Comparison of ENCODE assay signal across 25 cellular contexts in genomic region chr11:110410638-110411037, GRCh38.
"Had no signal": no experiment of that assay in that cellular context is flagged by ENCODE, and none has a peak within 500 bp of the region (broad histone marks: within the 10 kb centered on the region; RNA-seq: fewer than 3 reads in every experiment).

No MANE protein-coding gene starts in this region.

- H3K4me3 ChIP-seq: esophagus squamous epithelium, left ventricle myocardium inferior, lower lobe of right lung, neural progenitor cell, ovary, suprapubic skin, thyroid gland, upper lobe of left lung, uterus had no signal

- H3K27me3 ChIP-seq: esophagus squamous epithelium, neural progenitor cell, ovary, suprapubic skin, thyroid gland, upper lobe of left lung, uterus had no signal

- H3K36me3 Mint-ChIP-seq: immature natural killer cell; memory B cell; natural killer cell treated with Interleukin-12 subunit alpha and Interleukin-12 subunit beta and Interleukin-15 and Interleukin-18, amount 100 ng/mL, for 72 hours; neural progenitor cell; stimulated activated effector memory CD8-positive, alpha-beta T cell treated with anti-CD3 and anti-CD28 coated beads, Interleukin-12 subunit alpha, Interleukin-12 subunit beta, amount 100 ng/mL, for 72 hours had no signal

- ATAC-seq: effector memory CD8-positive, alpha-beta T cell; left cardiac atrium; lower lobe of right lung; natural killer cell treated with Interleukin-12 subunit alpha and Interleukin-12 subunit beta and Interleukin-15 and Interleukin-18, amount 100 ng/mL, for 72 hours; right cardiac atrium; stimulated activated effector memory CD8-positive, alpha-beta T cell treated with anti-CD3 and anti-CD28 coated beads, Interleukin-12 subunit alpha, Interleukin-12 subunit beta, amount 100 ng/mL, for 72 hours; stimulated activated naive CD8-positive, alpha-beta T cell treated with anti-CD3 and anti-CD28 coated beads, Interleukin-15, Interleukin-2, amounts not matched to agents 100 U/mL and 50 U/mL, for 24 hours had no signal

- H3K9me3 ChIP-seq: esophagus squamous epithelium, lower lobe of right lung, ovary, suprapubic skin, thyroid gland, upper lobe of left lung, uterus had no signal

- H3K36me3 ChIP-seq: esophagus squamous epithelium, left ventricle myocardium inferior, lower lobe of right lung, neural progenitor cell, ovary, suprapubic skin, thyroid gland, upper lobe of left lung, uterus had no signal

- H3K27me3 Mint-ChIP-seq: dendritic cell treated with granulocyte-macrophage colony-stimulating factor and Interleukin-4, amounts not matched to agents 40 ng/mL and 50 ng/mL, for 4 days; effector memory CD8-positive, alpha-beta T cell; memory B cell had no signal

- H3K4me1 Mint-ChIP-seq: immature natural killer cell; memory B cell; neural progenitor cell; stimulated activated effector memory CD8-positive, alpha-beta T cell treated with anti-CD3 and anti-CD28 coated beads, Interleukin-12 subunit alpha, Interleukin-12 subunit beta, amount 100 ng/mL, for 72 hours had no signal

- H3K9ac ChIP-seq: neural progenitor cell had no signal

- H3K4me1 ChIP-seq: esophagus squamous epithelium, left ventricle myocardium inferior, lower lobe of right lung, neural progenitor cell, thyroid gland, uterus had no signal

- H3K4me3 Mint-ChIP-seq: dendritic cell treated with granulocyte-macrophage colony-stimulating factor and Interleukin-4, amounts not matched to agents 40 ng/mL and 50 ng/mL, for 4 days; effector memory CD8-positive, alpha-beta T cell; immature natural killer cell; memory B cell; natural killer cell treated with Interleukin-12 subunit alpha and Interleukin-12 subunit beta and Interleukin-15 and Interleukin-18, amount 100 ng/mL, for 72 hours; neural progenitor cell; stimulated activated effector memory CD8-positive, alpha-beta T cell treated with anti-CD3 and anti-CD28 coated beads, Interleukin-12 subunit alpha, Interleukin-12 subunit beta, amount 100 ng/mL, for 72 hours had no signal

- H3K4me2 ChIP-seq: neural progenitor cell had no signal

- H3K27ac Mint-ChIP-seq: dendritic cell treated with granulocyte-macrophage colony-stimulating factor and Interleukin-4, amounts not matched to agents 40 ng/mL and 50 ng/mL, for 4 days; effector memory CD8-positive, alpha-beta T cell; immature natural killer cell; memory B cell; natural killer cell treated with Interleukin-12 subunit alpha and Interleukin-12 subunit beta and Interleukin-15 and Interleukin-18, amount 100 ng/mL, for 72 hours; neural progenitor cell; stimulated activated effector memory CD8-positive, alpha-beta T cell treated with anti-CD3 and anti-CD28 coated beads, Interleukin-12 subunit alpha, Interleukin-12 subunit beta, amount 100 ng/mL, for 72 hours had no signal

- H3K27ac ChIP-seq: epithelial cell of prostate, esophagus squamous epithelium, left ventricle myocardium inferior, lower lobe of right lung, neural progenitor cell, ovary, suprapubic skin, thyroid gland, upper lobe of left lung, uterus had no signal

- H2AFZ ChIP-seq: neural progenitor cell had no signal

- DNase-seq: effector memory CD8-positive, alpha-beta T cell; esophagus squamous epithelium; foreskin fibroblast; immature natural killer cell; kidney; left cardiac atrium; left ventricle myocardium inferior; lower lobe of right lung; midbrain; nucleus accumbens; ovary; right cardiac atrium; stimulated activated CD4-positive, alpha-beta T cell treated with anti-CD3 and anti-CD28 coated beads, Interleukin-4, amount 100 ng/mL, for 1 hour; stimulated activated CD8-positive, alpha-beta memory T cell treated with anti-CD3 and anti-CD28 coated beads, Interleukin-4, amount 100 ng/mL, for 48 hours; stimulated activated naive CD8-positive, alpha-beta T cell treated with anti-CD3 and anti-CD28 coated beads, Interleukin-15, Interleukin-2, amounts not matched to agents 100 U/mL and 50 U/mL, for 24 hours; thyroid gland; upper lobe of left lung; uterus had no signal

- H3K9me3 Mint-ChIP-seq: effector memory CD8-positive, alpha-beta T cell; immature natural killer cell; natural killer cell treated with Interleukin-12 subunit alpha and Interleukin-12 subunit beta and Interleukin-15 and Interleukin-18, amount 100 ng/mL, for 72 hours; stimulated activated effector memory CD8-positive, alpha-beta T cell treated with anti-CD3 and anti-CD28 coated beads, Interleukin-12 subunit alpha, Interleukin-12 subunit beta, amount 100 ng/mL, for 72 hours had no signal
